Comparison of ENCODE assay signal across 21 cellular contexts in genomic region chr1:68570859-68571258, GRCh38.
DNase-seq lines count a peak whose midpoint lies in the region; ATAC-seq and TF ChIP-seq lines count a peak whose summit lies in the region.
"Had no signal": no experiment of that assay in that cellular context is flagged by ENCODE, and none has a peak within 500 bp of the region (broad histone marks: within the 10 kb centered on the region; RNA-seq: fewer than 3 reads in every experiment).

No MANE protein-coding gene starts in this region.

- H3K36me3 ChIP-seq in PC-3 (ENCODE audit: low read depth, low read length) (no peaks in the 10 kb centered on the region), tibial nerve (no peaks in the 10 kb centered on the region)
- H3K36me3 ChIP-seq: brain microvascular endothelial cell, heart right ventricle had no signal

- H3K79me2 ChIP-seq in PC-3 (ENCODE audit: low read length), result no peaks in the 10 kb centered on the region

- no peak for TF ChIP-seq POLR2A in tibial nerve (IDR thresholded peaks at IDR 0.05)

- POLR2A ChIA-PET in PC-3 (lab: Charles Lee; ENCODE audit: unreplicated experiment), result no interaction called here

- no peak for TF ChIP-seq EP300 in tibial nerve (IDR thresholded peaks at IDR 0.05)

- TF ChIP-seq CTCF in PC-3 (conservative IDR thresholded peaks at IDR 0.05; ENCODE audit: low read depth, low read length), result peak; percentile 34; the same call in 1 of the 2 replicates
- no peak for TF ChIP-seq CTCF in fibroblast of mammary gland (conservative IDR thresholded peaks at IDR 0.05; ENCODE audit: control insufficient read depth, insufficient read depth, low read depth, low read length)
- peak in 2 of 5 experiments; percentile 8 to 13 for TF ChIP-seq CTCF in tibial nerve (IDR thresholded peaks at IDR 0.05)

- no TSS peak for BruUV-seq in PC-3 (replicated peaks; lab: Mats Ljungman, UMichigan)

- H2AFZ ChIP-seq in PC-3 (ENCODE audit: low read length), result no peak overlapping the region

- ATAC-seq in PC-3, result no peak
- no peak for ATAC-seq in GM18519 (IDR thresholded peaks at IDR 0.05; ENCODE audit: low FRiP score, unreplicated experiment)
- ATAC-seq: esophagus mucosa, heart right ventricle had no signal

- WGBS in tibial nerve, 2 donors, result 10 to 17% methylated on average over 3 of the region's 3 CpGs

- H3K4me3 ChIP-seq in PC-3 (ENCODE audit: low read length) (no peak overlapping the region), fibroblast of mammary gland (ENCODE audit: control insufficient read depth, low read depth, low read length) (no peak overlapping the region), tibial nerve (no peak overlapping the region)
- H3K4me3 ChIP-seq: heart right ventricle, lung had no signal

- H3K27ac ChIP-seq in PC-3 (ENCODE audit: low read length) (no peak overlapping the region), tibial nerve (peak overlapping the region in 2 of 4 donors; percentile 44 to 46)
- H3K27ac ChIP-seq: brain microvascular endothelial cell, heart right ventricle had no signal

- H3F3A ChIP-seq in PC-3 (ENCODE audit: low read length, unreplicated experiment), result no peaks in the 10 kb centered on the region

- H3K9me3 ChIP-seq in PC-3 (ENCODE audit: low read length), result no peaks in the 10 kb centered on the region
- no peaks in the 10 kb centered on the region for H3K9me3 ChIP-seq in tibial nerve
- H3K9me3 ChIP-seq: heart right ventricle had no signal

- peaks cover 20% of the 10 kb centered on the region; the same call in 1 of the 2 replicates for H3K27me3 ChIP-seq in PC-3 (ENCODE audit: low read length)
- no peaks in the 10 kb centered on the region for H3K27me3 ChIP-seq in tibial nerve
- H3K27me3 ChIP-seq: brain microvascular endothelial cell had no signal

- H3K9ac ChIP-seq in PC-3 (ENCODE audit: low read length), result no peak overlapping the region

- H3K9me2 ChIP-seq in PC-3 (replicated peaks; ENCODE audit: low read length), result no peaks in the 10 kb centered on the region

- CTCF ChIA-PET in PC-3 (lab: Charles Lee), result no interaction called here

- peak; percentile 14 for DNase-seq in NCI-H1694 treated with DMSO at 0.1 percent for 48 hours (lab: John Stamatoyannopoulos, UW)
- no peak for DNase-seq in NCI-H1694 (lab: John Stamatoyannopoulos, UW)
- peak; percentile 4 for DNase-seq in PC-3
- peak; percentile 4 for DNase-seq in fibroblast of mammary gland (ENCODE audit: low read depth)
- DNase-seq in putamen (ENCODE audit: low spot score), result peak; percentile 20
- DNase-seq in NCI-H2107 (lab: John Stamatoyannopoulos, UW), result no peak
- DNase-seq in tibial nerve (ENCODE audit: low spot score in 2 of 2), result no peak
- DNase-seq: activated CD4-positive, CD25-positive, alpha-beta regulatory T cell treated with anti-CD3 and anti-CD28 coated beads, Interleukin-2, amount 50 U/mL, for 72 hours; activated CD8-positive, alpha-beta memory T cell treated with anti-CD3 and anti-CD28 coated beads for 24 hours; activated naive CD8-positive, alpha-beta T cell treated with anti-CD3 and anti-CD28 coated beads for 36 hours; C1 segment of cervical spinal cord; H9; heart right ventricle; Kasumi-1; naive B cell; NCI-H1417 treated with DMSO at 0.1 percent for 48 hours; stimulated activated CD4-positive, alpha-beta T cell treated with anti-CD3 and anti-CD28 coated beads, Interleukin-2, amount 100 ng/mL, for 48 hours had no signal

- H3K4me2 ChIP-seq in PC-3 (ENCODE audit: low read length), result no peak overlapping the region

- no peaks in the 10 kb centered on the region for H4K20me1 ChIP-seq in PC-3 (ENCODE audit: low read length)

- intact Hi-C loops in PC-3 (cut with micrococcal nuclease), result no loop called here

- no peaks in the 10 kb centered on the region for H3K4me1 ChIP-seq in PC-3 (ENCODE audit: insufficient read depth, low read length)
- peaks cover 0 to 15% (median 0%) of the 10 kb centered on the region in 4 donors for H3K4me1 ChIP-seq in tibial nerve

Comparison
In these comparisons a context has a peak if more than half of its experiments do, and no peak if none do; other contexts are left out.
1. DNase-seq: peak in NCI-H1694 treated with DMSO at 0.1 percent for 48 hours (single experiment), PC-3 (single experiment), fibroblast of mammary gland (single experiment) and putamen (single experiment); none in NCI-H1694 (single experiment), NCI-H2107 (single experiment) and tibial nerve (0 of 2).